32 cellular contexts compared by ENCODE assay signal in genomic region chr16:27102701-27103575, GRCh38. TPM values are rescaled to one million over a fixed set of nuclear protein-coding genes. Genes with fewer than 3 reads are reported as not detected.
"Had no signal": no experiment of that assay in that cellular context is flagged by ENCODE, and none has a peak within 500 bp of the region (broad histone marks: within the 10 kb centered on the region; RNA-seq: fewer than 3 reads in every experiment).

No MANE protein-coding gene starts in this region.

- H3K27me3 ChIP-seq: hepatocyte, right atrium auricular region, suprapubic skin had no signal

- H3K4me1 Mint-ChIP-seq: neural crest cell had no signal

- H3K4me3 Mint-ChIP-seq: activated naive CD8-positive, alpha-beta T cell; mesothelial cell of epicardium; naive thymus-derived CD8-positive, alpha-beta T cell; neural crest cell; stimulated activated naive B cell treated with anti-CD40 and anti-IgM and Interleukin-4, amounts not matched to agents 10 μg/mL and 1 μg/mL and 100 μg/mL, for 72 hours; T-helper 2 cell treated with Interferon-gamma antibody and Interleukin-4, amounts not matched to agents 5 μg/mL and 100 μg/mL, for 36 hours had no signal

- H3K79me2 ChIP-seq: hepatocyte had no signal

- H3K27ac ChIP-seq: gastrocnemius medialis, hepatocyte, right atrium auricular region, stomach, suprapubic skin, tibial artery, VCaP had no signal

- H3K27ac Mint-ChIP-seq: activated naive CD8-positive, alpha-beta T cell; activated T-helper 2 cell treated with anti-CD3 and anti-CD28 coated beads, Interferon-gamma antibody, Interleukin-2, Interleukin-4, amounts not matched to agents 10 μg/mL and 5 μg/mL and 100 μg/mL, durations not matched to agents 14 hours and 24 hours and 36 hours; mesothelial cell of epicardium; naive thymus-derived CD8-positive, alpha-beta T cell; stimulated activated naive B cell treated with anti-CD40 and anti-IgM and Interleukin-4, amounts not matched to agents 10 μg/mL and 1 μg/mL and 100 μg/mL, for 72 hours; T-helper 2 cell treated with Interferon-gamma antibody and Interleukin-4, amounts not matched to agents 5 μg/mL and 100 μg/mL, for 36 hours had no signal

- H3K9me3 ChIP-seq: gastrocnemius medialis, right atrium auricular region, stomach, suprapubic skin, tibial artery had no signal

- H3K36me3 ChIP-seq: gastrocnemius medialis, right atrium auricular region, stomach, suprapubic skin, tibial artery had no signal

- H3K4me1 ChIP-seq: gastrocnemius medialis, right atrium auricular region, stomach, suprapubic skin, tibial artery had no signal

- DNase-seq: activated CD4-positive, alpha-beta T cell treated with anti-CD3 and anti-CD28 coated beads for 4 hours; activated CD4-positive, alpha-beta T cell treated with anti-CD3 and anti-CD28 coated beads, Interleukin-2, amount 50 U/mL, for 4 hours; activated naive CD4-positive, alpha-beta T cell treated with Interleukin-2 at 50 U/mL for 16 hours; activated T-cell treated with anti-CD3 and anti-CD28 coated beads, Interleukin-2, amount 50 U/mL, for 48 hours; anterior cingulate cortex; effector memory CD4-positive, alpha-beta T cell; erythroblast; gastrocnemius medialis; glutamatergic neuron; left ventricle myocardium superior; naive thymus-derived CD8-positive, alpha-beta T cell; stimulated activated CD4-positive, alpha-beta T cell treated with anti-CD3 and anti-CD28 coated beads, Interleukin-1b, Interleukin-23, amount 100 ng/mL, for 48 hours; stimulated activated naive B cell treated with anti-CD40 and anti-IgM and Interleukin-4, amounts not matched to agents 10 μg/mL and 1 μg/mL and 100 μg/mL, for 72 hours; stomach; T-helper 1 cell had no signal

- H3K4me3 ChIP-seq: gastrocnemius medialis, hepatocyte, right atrium auricular region, smooth muscle cell, stomach, suprapubic skin, tibial artery had no signal

- H3K4me2 ChIP-seq: hepatocyte, smooth muscle cell had no signal

- ATAC-seq: gastrocnemius medialis; left ventricle myocardium superior; naive thymus-derived CD8-positive, alpha-beta T cell; stimulated activated naive B cell treated with anti-CD40 and anti-IgM and Interleukin-4, amounts not matched to agents 10 μg/mL and 1 μg/mL and 100 μg/mL, for 72 hours had no signal

- H3K36me3 Mint-ChIP-seq: activated naive CD8-positive, alpha-beta T cell; mesothelial cell of epicardium; naive thymus-derived CD8-positive, alpha-beta T cell had no signal

- H3K9me3 Mint-ChIP-seq: activated T-helper 2 cell treated with anti-CD3 and anti-CD28 coated beads, Interferon-gamma antibody, Interleukin-2, Interleukin-4, amounts not matched to agents 10 μg/mL and 5 μg/mL and 100 μg/mL, durations not matched to agents 14 hours and 24 hours and 36 hours; naive thymus-derived CD8-positive, alpha-beta T cell; T-helper 2 cell treated with Interferon-gamma antibody and Interleukin-4, amounts not matched to agents 5 μg/mL and 100 μg/mL, for 36 hours had no signal

RNA-seq across cellular contexts. Expression of gene C16orf82, which starts 36.2 kb away (rescaled TPM):
- total RNA-seq: activated T-helper 2 cell treated with anti-CD3 and anti-CD28 coated beads, Interferon-gamma antibody, Interleukin-2, Interleukin-4, amounts not matched to agents 10 μg/mL and 5 μg/mL and 100 μg/mL, durations not matched to agents 14 hours and 24 hours and 36 hours; bronchial epithelial cell; dermis microvascular lymphatic vessel endothelial cell; gastrocnemius medialis; hepatocyte; left ventricle myocardium superior; lung microvascular endothelial cell; mesothelial cell of epicardium; naive thymus-derived CD8-positive, alpha-beta T cell; omental fat pad; pulmonary artery endothelial cell; right atrium auricular region; smooth muscle cell; stomach; suprapubic skin had no signal
- polyA plus RNA-seq: adipose tissue; hepatocyte; naive thymus-derived CD8-positive, alpha-beta T cell; smooth muscle cell; stomach had no signal
